22 cellular contexts compared by ENCODE assay signal in the genomic region with DNA sequence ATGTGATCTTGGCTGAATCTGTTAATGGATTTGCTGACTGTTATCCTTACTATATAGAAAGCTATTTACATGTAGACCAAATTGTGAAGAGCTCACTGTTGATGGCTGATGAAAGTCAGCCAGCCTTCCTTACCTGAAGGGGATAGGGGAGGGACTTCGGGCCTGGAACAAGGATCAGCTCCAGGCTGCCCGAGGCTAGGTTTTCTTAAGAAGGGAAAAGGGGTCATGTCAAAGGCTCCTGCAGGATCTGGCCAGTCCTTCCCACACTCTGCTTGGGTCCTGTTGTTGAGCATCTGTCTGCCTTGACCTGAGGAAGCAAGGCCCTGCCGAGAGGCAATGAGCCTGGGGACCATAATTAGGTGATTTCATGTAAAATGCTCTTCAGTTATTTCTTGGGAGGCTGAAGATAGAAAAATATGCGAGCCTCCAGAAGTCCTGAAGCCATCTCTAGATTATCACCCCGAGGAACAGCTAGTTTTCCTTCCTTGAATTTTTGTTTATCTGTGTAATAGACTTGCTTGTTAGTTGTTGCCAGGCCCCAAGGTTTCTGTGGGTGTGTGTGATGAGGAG.
"Had no signal": no experiment of that assay in that cellular context is flagged by ENCODE, and none has a peak within 500 bp of the region (broad histone marks: within the 10 kb centered on the region; RNA-seq: fewer than 3 reads in every experiment).

No MANE protein-coding gene starts in this region.

- ATAC-seq: HepG2 had no signal

- DNase-seq: IMR-90, Karpas-422, KG1, MG63, NCI-H1092, NCI-H1105 treated with DMSO at 0.1 percent for 48 hours, NCI-H1417 treated with DMSO at 0.1 percent for 48 hours, NCI-H146, NCI-H1694 treated with DMSO at 0.1 percent for 48 hours, NCI-H1930, NCI-H2081, NCI-H2107, NCI-H2227 treated with DMSO at 0.1 percent for 48 hours, NCI-H446, NCI-H510A, NCI-H524 treated with DMSO at 0.1 percent for 48 hours, NCI-H69, NCI-H774, Right ventricle myocardium superior, RPMI8226, SIG-M5 had no signal
